In the genomic region with DNA sequence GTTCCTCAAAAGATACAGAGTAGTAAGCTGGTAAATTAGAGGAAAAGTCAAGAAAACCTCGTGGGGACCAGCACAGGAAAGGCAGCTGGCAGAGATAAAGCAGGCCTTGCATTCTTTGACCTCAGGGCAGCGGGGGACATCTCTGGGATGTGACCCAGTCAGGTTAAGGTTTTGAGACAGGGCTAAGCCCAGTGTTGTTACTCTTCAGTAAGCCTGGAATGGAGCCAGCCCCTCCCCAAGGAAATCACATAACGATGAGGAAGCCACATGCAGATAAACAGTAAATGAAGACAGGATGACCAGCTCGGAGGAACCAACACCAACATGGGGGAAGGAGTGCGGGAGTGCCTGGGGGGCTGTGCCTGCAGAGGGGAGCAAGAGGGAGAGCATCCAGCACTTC, we compare ENCODE assay signal across 20 cellular contexts.
DNase-seq lines count a peak whose midpoint lies in the region; ATAC-seq and TF ChIP-seq lines count a peak whose summit lies in the region.
"Had no signal": no experiment of that assay in that cellular context is flagged by ENCODE, and none has a peak within 500 bp of the region (broad histone marks: within the 10 kb centered on the region; RNA-seq: fewer than 3 reads in every experiment).

No MANE protein-coding gene starts in this region.

- no peak overlapping the region for H3K27ac Mint-ChIP-seq in activated CD8-positive, alpha-beta T cell treated with anti-CD3 and anti-CD28 coated beads for 36 hours
- H3K27ac Mint-ChIP-seq: activated naive CD4-positive, alpha-beta T cell treated with anti-CD3 and anti-CD28 coated beads for 36 hours had no signal

- H3K79me2 ChIP-seq in smooth muscle cell (ENCODE audit: low read depth), result peaks cover 10% of the 10 kb centered on the region

- H3F3A ChIP-seq in smooth muscle cell (ENCODE audit: low read depth), result peaks cover 5% of the 10 kb centered on the region

- H3K4me2 ChIP-seq in smooth muscle cell, result peak overlapping the region; percentile 18

- intact Hi-C loops in activated CD8-positive, alpha-beta T cell treated with anti-CD3 and anti-CD28 coated beads for 36 hours (cut with micrococcal nuclease), result no loop called here

- TF ChIP-seq CTCF in smooth muscle cell (IDR thresholded peaks at IDR 0.05; ENCODE audit: borderline replicate concordance, insufficient read depth, poor library complexity, severe bottlenecking), result no peak
- TF ChIP-seq CTCF in activated CD8-positive, alpha-beta T cell treated with anti-CD3 and anti-CD28 coated beads for 36 hours (IDR thresholded peaks at IDR 0.05), result no peak

- no peak overlapping the region for H2AFZ ChIP-seq in smooth muscle cell (ENCODE audit: low read depth)

- H3K9ac ChIP-seq in smooth muscle cell (ENCODE audit: low read depth), result no peak overlapping the region

- no peaks in the 10 kb centered on the region for H3K27me3 ChIP-seq in smooth muscle cell (ENCODE audit: low read depth)
- H3K27me3 ChIP-seq: foreskin keratinocyte had no signal

- WGBS in smooth muscle cell (ENCODE audit: low lambda C conversion rate), result 38% methylated on average over 5 of the region's 5 CpGs

- ATAC-seq in activated CD8-positive, alpha-beta T cell treated with anti-CD3 and anti-CD28 coated beads for 36 hours, result no peak
- no peak for ATAC-seq in GM19324 (IDR thresholded peaks at IDR 0.05; ENCODE audit: low FRiP score, unreplicated experiment)
- ATAC-seq: foreskin keratinocyte had no signal

- H4K20me1 ChIP-seq in smooth muscle cell (ENCODE audit: low read depth), result peaks cover 6% of the 10 kb centered on the region

- H3K36me3 Mint-ChIP-seq in activated CD8-positive, alpha-beta T cell treated with anti-CD3 and anti-CD28 coated beads for 36 hours (ENCODE audit: low read depth), result no peaks in the 10 kb centered on the region

- H3K36me3 ChIP-seq in smooth muscle cell (ENCODE audit: low read depth), result no peaks in the 10 kb centered on the region

- no peak overlapping the region for H3K4me3 ChIP-seq in smooth muscle cell

- no peaks in the 10 kb centered on the region for H3K27me3 Mint-ChIP-seq in activated CD8-positive, alpha-beta T cell treated with anti-CD3 and anti-CD28 coated beads for 36 hours

- no peaks in the 10 kb centered on the region for H3K9me3 Mint-ChIP-seq in activated CD8-positive, alpha-beta T cell treated with anti-CD3 and anti-CD28 coated beads for 36 hours
- H3K9me3 Mint-ChIP-seq: activated naive CD4-positive, alpha-beta T cell treated with anti-CD3 and anti-CD28 coated beads for 36 hours had no signal

- DNase-seq in GDM1 (lab: John Stamatoyannopoulos, UW), result peak; percentile 34
- DNase-seq in SKM-1 (lab: John Stamatoyannopoulos, UW; ENCODE audit: unreplicated experiment), result peak; percentile 40
- peak; percentile 8 for DNase-seq in glomerular visceral epithelial cell (ENCODE audit: extremely low spot score)
- no peak for DNase-seq in smooth muscle cell (lab: John Stamatoyannopoulos, UW; ENCODE audit: unreplicated experiment)
- DNase-seq in activated CD8-positive, alpha-beta T cell treated with anti-CD3 and anti-CD28 coated beads for 36 hours, result no peak
- DNase-seq in NCI-H748 treated with DMSO at 0.1 percent for 48 hours (lab: John Stamatoyannopoulos, UW), result no peak
- no peak for DNase-seq in globus pallidus (ENCODE audit: low spot score)
- DNase-seq: activated CD4-positive, CD25-positive, alpha-beta regulatory T cell treated with anti-CD3 and anti-CD28 coated beads, Interleukin-2, amount 50 U/mL, for 72 hours; activated CD8-positive, alpha-beta memory T cell treated with anti-CD3 and anti-CD28 coated beads, Interleukin-2, amount 50 U/mL, for 48 hours; activated naive CD4-positive, alpha-beta T cell treated with anti-CD3 and anti-CD28 coated beads for 36 hours; DMS79 treated with DMSO at 0.1 percent for 48 hours; foreskin keratinocyte; midbrain; NCI-H1417 treated with DMSO at 0.1 percent for 48 hours; NCI-H226; occipital lobe; OCI-M1; stimulated activated naive CD4-positive, alpha-beta T cell treated with Interleukin-2 at 50 U/mL for 16 hours had no signal

- H3K4me1 ChIP-seq in smooth muscle cell (ENCODE audit: low read depth), result peaks cover 8% of the 10 kb centered on the region
- H3K4me1 ChIP-seq: foreskin keratinocyte had no signal

- CTCF ChIA-PET in activated CD8-positive, alpha-beta T cell treated with anti-CD3 and anti-CD28 coated beads for 36 hours (lab: Charles Lee), result interaction anchor here (1.6 to 8.2 kb wide), 6 partner anchors 8 to 60 kb away, joined by 3 to 78 read pairs (median 8); no protein-coding TSS in a partner anchor

- H3K4me3 Mint-ChIP-seq in activated CD8-positive, alpha-beta T cell treated with anti-CD3 and anti-CD28 coated beads for 36 hours, result no peak overlapping the region
- H3K4me3 Mint-ChIP-seq: activated naive CD4-positive, alpha-beta T cell treated with anti-CD3 and anti-CD28 coated beads for 36 hours had no signal

- no peak overlapping the region for H3K27ac ChIP-seq in smooth muscle cell (ENCODE audit: low read depth)
- H3K27ac ChIP-seq: C4-2B, foreskin keratinocyte had no signal

- no peaks in the 10 kb centered on the region for H3K9me3 ChIP-seq in smooth muscle cell (replicated peaks; ENCODE audit: low read depth)

- POLR2A ChIA-PET in activated CD8-positive, alpha-beta T cell treated with anti-CD3 and anti-CD28 coated beads for 36 hours (lab: Charles Lee), result interaction anchor here (1.4 kb wide), 1 partner anchor 13 kb away, joined by 4 read pairs; no protein-coding TSS in a partner anchor

- no peaks in the 10 kb centered on the region for H3K4me1 Mint-ChIP-seq in activated CD8-positive, alpha-beta T cell treated with anti-CD3 and anti-CD28 coated beads for 36 hours (ENCODE audit: low read depth)

Comparison
In these comparisons a context has a peak if more than half of its experiments do, and no peak if none do; other contexts are left out.
1. DNase-seq: peak in GDM1 (single experiment), SKM-1 (single experiment) and glomerular visceral epithelial cell (single experiment); none in smooth muscle cell (single experiment), activated CD8-positive, alpha-beta T cell treated with anti-CD3 and anti-CD28 coated beads for 36 hours (single experiment), NCI-H748 treated with DMSO at 0.1 percent for 48 hours (single experiment) and globus pallidus (single experiment).